ENCODE assay signal across 21 cellular contexts in the genomic region with DNA sequence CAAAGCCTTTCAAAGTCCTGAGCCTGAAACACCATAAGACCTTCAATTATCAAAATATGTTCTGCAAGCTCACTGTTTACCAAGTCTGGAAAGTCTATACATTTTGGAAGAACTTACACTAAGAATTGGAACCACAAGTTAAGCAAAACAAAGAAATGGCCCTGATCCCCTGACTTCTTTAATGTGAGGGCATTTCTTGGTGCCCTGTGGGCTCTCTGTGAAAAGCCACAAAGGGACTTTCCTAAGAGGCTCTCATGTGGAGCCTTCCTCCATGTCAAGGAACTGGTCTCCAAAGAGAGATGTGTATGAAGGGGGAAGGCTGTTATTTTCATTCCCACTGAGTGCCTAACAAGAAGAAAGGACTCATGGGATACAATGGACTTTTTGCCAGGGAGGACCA. TPM values are rescaled to one million over a fixed set of nuclear protein-coding genes. Genes with fewer than 3 reads are reported as not detected.
"Had no signal": no experiment of that assay in that cellular context is flagged by ENCODE, and none has a peak within 500 bp of the region (broad histone marks: within the 10 kb centered on the region; RNA-seq: fewer than 3 reads in every experiment).

No MANE protein-coding gene starts in this region.

- H3K27me3 ChIP-seq: hepatocyte, pancreas, upper lobe of left lung had no signal

- ATAC-seq: gastroesophageal sphincter; pancreas; stimulated activated memory B cell treated with anti-CD40 and anti-IgM and Interleukin-4, amounts not matched to agents 10 μg/mL and 1 μg/mL and 100 μg/mL, for 72 hours had no signal

- H3K9me3 Mint-ChIP-seq: activated B cell treated with CpG ODN at 0.5 μM for 24 hours; central memory CD8-positive, alpha-beta T cell; neural crest cell; stimulated activated memory B cell treated with anti-CD40 and anti-IgM and Interleukin-4, amounts not matched to agents 10 μg/mL and 1 μg/mL and 100 μg/mL, for 72 hours had no signal

- H3K9me3 ChIP-seq: gastroesophageal sphincter, pancreas, upper lobe of left lung had no signal

- H3K27ac ChIP-seq: epithelial cell of prostate, gastroesophageal sphincter, hepatocyte, pancreas, SK-N-MC, upper lobe of left lung had no signal

- DNase-seq: activated B cell treated with CpG ODN at 0.5 μM for 24 hours; activated naive CD4-positive, alpha-beta T cell treated with anti-CD3 and anti-CD28 coated beads, Interleukin-2, amount 50 U/mL, for 16 hours; amygdala; cortex of kidney; effector memory CD4-positive, alpha-beta T cell; pancreas; retina; small intestine; upper lobe of left lung had no signal

- H3K36me3 Mint-ChIP-seq: brain; stimulated activated memory B cell treated with anti-CD40 and anti-IgM and Interleukin-4, amounts not matched to agents 10 μg/mL and 1 μg/mL and 100 μg/mL, for 72 hours had no signal

- H3K4me3 ChIP-seq: gastroesophageal sphincter, hepatocyte, pancreas, SK-N-MC, upper lobe of left lung had no signal

- H3K4me1 ChIP-seq: gastroesophageal sphincter, pancreas, upper lobe of left lung had no signal

- H3K27ac Mint-ChIP-seq: activated B cell treated with CpG ODN at 0.5 μM for 24 hours; brain; stimulated activated memory B cell treated with anti-CD40 and anti-IgM and Interleukin-4, amounts not matched to agents 10 μg/mL and 1 μg/mL and 100 μg/mL, for 72 hours had no signal

- H3K4me1 Mint-ChIP-seq: activated B cell treated with CpG ODN at 0.5 μM for 24 hours; central memory CD8-positive, alpha-beta T cell; stimulated activated memory B cell treated with anti-CD40 and anti-IgM and Interleukin-4, amounts not matched to agents 10 μg/mL and 1 μg/mL and 100 μg/mL, for 72 hours had no signal

- H3K4me3 Mint-ChIP-seq: activated B cell treated with CpG ODN at 0.5 μM for 24 hours; brain; central memory CD8-positive, alpha-beta T cell; neural crest cell; stimulated activated memory B cell treated with anti-CD40 and anti-IgM and Interleukin-4, amounts not matched to agents 10 μg/mL and 1 μg/mL and 100 μg/mL, for 72 hours had no signal

- H3K36me3 ChIP-seq: gastroesophageal sphincter, pancreas, upper lobe of left lung had no signal

RNA-seq across cellular contexts. Expression of gene MYH6, which starts 13.5 kb away (rescaled TPM):
- total RNA-seq: activated B cell treated with CpG ODN at 0.5 μM for 24 hours; activated CD8-positive, alpha-beta memory T cell treated with anti-CD3 and anti-CD28 coated beads for 36 hours; gastroesophageal sphincter; hepatocyte; kidney epithelial cell; mesenteric fat pad; neural crest cell; upper lobe of left lung had no signal

RNA-seq across cellular contexts. Expression of gene MYH7, which starts 13.9 kb away (rescaled TPM):
- total RNA-seq: activated B cell treated with CpG ODN at 0.5 μM for 24 hours; activated CD8-positive, alpha-beta memory T cell treated with anti-CD3 and anti-CD28 coated beads for 36 hours; gastroesophageal sphincter; hepatocyte; kidney epithelial cell; mesenteric fat pad; upper lobe of left lung had no signal

RNA-seq across cellular contexts. Expression of gene CMTM5, which starts 44.7 kb away (rescaled TPM):
- total RNA-seq: activated B cell treated with CpG ODN at 0.5 μM for 24 hours; activated CD8-positive, alpha-beta memory T cell treated with anti-CD3 and anti-CD28 coated beads for 36 hours; hepatocyte; kidney epithelial cell; mesenteric fat pad had no signal

RNA-seq across cellular contexts. Expression of gene IL25, which starts 49.0 kb away (rescaled TPM):
- total RNA-seq: activated B cell treated with CpG ODN at 0.5 μM for 24 hours; activated CD8-positive, alpha-beta memory T cell treated with anti-CD3 and anti-CD28 coated beads for 36 hours; gastroesophageal sphincter; hepatocyte; kidney epithelial cell; lower leg skin; mesenteric fat pad; neural crest cell; pancreas; upper lobe of left lung had no signal
